Comparison of ENCODE assay signal across 31 cellular contexts in the genomic region with DNA sequence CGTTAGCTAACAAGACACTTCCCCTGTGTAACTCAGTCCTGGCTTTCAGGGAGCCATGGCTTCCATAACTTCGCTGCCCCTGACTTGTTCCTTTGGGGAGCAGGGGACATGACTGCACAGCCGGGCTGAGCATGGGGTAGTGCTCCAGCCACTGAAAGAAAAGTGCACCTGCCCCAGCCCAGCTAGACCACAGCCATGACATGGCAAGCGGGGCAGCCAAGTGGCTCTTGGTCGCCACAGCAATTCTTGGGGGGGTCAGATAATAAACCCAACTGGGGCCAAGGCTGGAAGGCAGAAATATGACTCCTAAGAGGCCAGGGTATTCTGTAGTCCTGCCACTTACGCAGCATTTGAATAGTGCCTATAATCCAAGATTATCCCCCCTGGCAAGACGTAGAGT.
"Had no signal": no experiment of that assay in that cellular context is flagged by ENCODE, and none has a peak within 500 bp of the region (broad histone marks: within the 10 kb centered on the region; RNA-seq: fewer than 3 reads in every experiment).

No MANE protein-coding gene starts in this region.

- H3K9me3 ChIP-seq: neutrophil, ovary, psoas muscle, right lobe of liver, sigmoid colon, stomach, thoracic aorta, thyroid gland, tibial nerve, upper lobe of left lung, vagina had no signal

- H3K27ac Mint-ChIP-seq: naive B cell; naive thymus-derived CD8-positive, alpha-beta T cell; natural killer cell treated with Interleukin-12 subunit alpha and Interleukin-12 subunit beta and Interleukin-15 and Interleukin-18, amount 100 ng/mL, for 72 hours; neural progenitor cell; progenitor cell of endocrine pancreas; stimulated activated effector memory CD8-positive, alpha-beta T cell treated with anti-CD3 and anti-CD28 coated beads, Interleukin-12 subunit alpha, Interleukin-12 subunit beta, amount 100 ng/mL, for 72 hours; stimulated activated naive B cell treated with anti-CD40 and anti-IgM and Interleukin-4, amounts not matched to agents 10 μg/mL and 1 μg/mL and 100 μg/mL, for 72 hours; stimulated activated naive CD8-positive, alpha-beta T cell treated with anti-CD3 and anti-CD28 coated beads, Interleukin-15, Interleukin-2, amounts not matched to agents 100 ng/mL and 50 ng/mL, for 24 hours had no signal

- H3K27ac ChIP-seq: neural progenitor cell, neutrophil, ovary, parathyroid adenoma, psoas muscle, right lobe of liver, sigmoid colon, stomach, thoracic aorta, thyroid gland, tibial nerve, upper lobe of left lung, vagina had no signal

- H3K4me1 Mint-ChIP-seq: naive B cell; naive thymus-derived CD8-positive, alpha-beta T cell; stimulated activated naive B cell treated with anti-CD40 and anti-IgM and Interleukin-4, amounts not matched to agents 10 μg/mL and 1 μg/mL and 100 μg/mL, for 72 hours had no signal

- H3K4me1 ChIP-seq: neural progenitor cell, parathyroid adenoma, psoas muscle, right lobe of liver, sigmoid colon, stomach, thyroid gland, tibial nerve, upper lobe of left lung, vagina had no signal

- H3K36me3 ChIP-seq: neural progenitor cell, neutrophil, ovary, right lobe of liver, sigmoid colon, thoracic aorta, thyroid gland, upper lobe of left lung, vagina had no signal

- H3K79me2 ChIP-seq: parathyroid adenoma had no signal

- H3K27me3 ChIP-seq: neural progenitor cell, neutrophil, ovary, right lobe of liver, sigmoid colon, stomach, thyroid gland, tibial nerve, upper lobe of left lung, vagina had no signal

- H2AFZ ChIP-seq: neural progenitor cell, parathyroid adenoma had no signal

- H3K9me3 Mint-ChIP-seq: natural killer cell treated with Interleukin-12 subunit alpha and Interleukin-12 subunit beta and Interleukin-15 and Interleukin-18, amount 100 ng/mL, for 72 hours; stimulated activated effector memory CD8-positive, alpha-beta T cell treated with anti-CD3 and anti-CD28 coated beads, Interleukin-12 subunit alpha, Interleukin-12 subunit beta, amount 100 ng/mL, for 72 hours; stimulated activated naive B cell treated with anti-CD40 and anti-IgM and Interleukin-4, amounts not matched to agents 10 μg/mL and 1 μg/mL and 100 μg/mL, for 72 hours; stimulated activated naive CD8-positive, alpha-beta T cell treated with anti-CD3 and anti-CD28 coated beads, Interleukin-15, Interleukin-2, amounts not matched to agents 100 ng/mL and 50 ng/mL, for 24 hours had no signal

- H3K4me3 Mint-ChIP-seq: naive thymus-derived CD8-positive, alpha-beta T cell; natural killer cell treated with Interleukin-12 subunit alpha and Interleukin-12 subunit beta and Interleukin-15 and Interleukin-18, amount 100 ng/mL, for 72 hours; nephron progenitor cell; neural progenitor cell; stimulated activated effector memory CD8-positive, alpha-beta T cell treated with anti-CD3 and anti-CD28 coated beads, Interleukin-12 subunit alpha, Interleukin-12 subunit beta, amount 100 ng/mL, for 72 hours; stimulated activated naive B cell treated with anti-CD40 and anti-IgM and Interleukin-4, amounts not matched to agents 10 μg/mL and 1 μg/mL and 100 μg/mL, for 72 hours; stimulated activated naive CD8-positive, alpha-beta T cell treated with anti-CD3 and anti-CD28 coated beads, Interleukin-15, Interleukin-2, amounts not matched to agents 100 ng/mL and 50 ng/mL, for 24 hours had no signal

- H3K4me3 ChIP-seq: neural progenitor cell, ovary, psoas muscle, right lobe of liver, sigmoid colon, stomach, thoracic aorta, thyroid gland, tibial nerve, upper lobe of left lung, vagina had no signal

- H3K27me3 Mint-ChIP-seq: naive B cell; natural killer cell treated with Interleukin-12 subunit alpha and Interleukin-12 subunit beta and Interleukin-15 and Interleukin-18, amount 100 ng/mL, for 72 hours; progenitor cell of endocrine pancreas; stimulated activated naive B cell treated with anti-CD40 and anti-IgM and Interleukin-4, amounts not matched to agents 10 μg/mL and 1 μg/mL and 100 μg/mL, for 72 hours had no signal

- H3K36me3 Mint-ChIP-seq: naive B cell; naive thymus-derived CD8-positive, alpha-beta T cell; natural killer cell treated with Interleukin-12 subunit alpha and Interleukin-12 subunit beta and Interleukin-15 and Interleukin-18, amount 100 ng/mL, for 72 hours; stimulated activated effector memory CD8-positive, alpha-beta T cell treated with anti-CD3 and anti-CD28 coated beads, Interleukin-12 subunit alpha, Interleukin-12 subunit beta, amount 100 ng/mL, for 72 hours; stimulated activated naive B cell treated with anti-CD40 and anti-IgM and Interleukin-4, amounts not matched to agents 10 μg/mL and 1 μg/mL and 100 μg/mL, for 72 hours had no signal

- H3K4me2 ChIP-seq: neural progenitor cell had no signal

- DNase-seq: naive B cell; naive thymus-derived CD8-positive, alpha-beta T cell; nephron progenitor cell; nucleus accumbens; ovary; posterior cingulate gyrus; psoas muscle; right cardiac atrium; right lobe of liver; sigmoid colon; small intestine; stimulated activated CD4-positive, alpha-beta T cell treated with anti-CD3 and anti-CD28 coated beads, Interleukin-15, amount 100 ng/mL, for 24 hours; stimulated activated CD4-positive, alpha-beta T cell treated with anti-CD3 and anti-CD28 coated beads, Interleukin-2, amount 100 ng/mL, for 24 hours; stimulated activated CD4-positive, alpha-beta T cell treated with anti-CD3 and anti-CD28 coated beads, Interleukin-2, amount 100 ng/mL, for 48 hours; stimulated activated CD4-positive, alpha-beta T cell treated with anti-CD3 and anti-CD28 coated beads, Interleukin-4, amount 100 ng/mL, for 24 hours; stimulated activated naive B cell treated with anti-CD40 and anti-IgM and Interleukin-4, amounts not matched to agents 10 μg/mL and 1 μg/mL and 100 μg/mL, for 72 hours; stimulated activated naive CD4-positive, alpha-beta T cell treated with Interleukin-2 at 50 U/mL for 16 hours; stomach; thyroid gland; trophoblast cell; upper lobe of left lung had no signal
